ENCODE assay signal across 11 cellular contexts in genomic region chr14:22549304-22549962, GRCh38. TPM values are rescaled to one million over a fixed set of nuclear protein-coding genes. Genes with fewer than 3 reads are reported as not detected.
DNase-seq lines count a peak whose midpoint lies in the region; ATAC-seq, FAIRE-seq and TF ChIP-seq lines count a peak whose summit lies in the region.
"Had no signal": no experiment of that assay in that cellular context is flagged by ENCODE, and none has a peak within 500 bp of the region (broad histone marks: within the 10 kb centered on the region; RNA-seq: fewer than 3 reads in every experiment).

No MANE protein-coding gene starts in this region.

- H3K36me3 ChIP-seq in HepG2 (replicated peaks in 1 of 2; ENCODE audit: control insufficient read depth in 1 of 2, insufficient read depth in 2 of 2, low read length in 2 of 2) (no peaks in the 10 kb centered on the region), right lobe of liver (no peaks in the 10 kb centered on the region), mucosa of rectum (ENCODE audit: control insufficient read depth in 2 of 2, insufficient read depth in 2 of 2, low read length in 2 of 2) (no peaks in the 10 kb centered on the region), osteoblast (ENCODE audit: insufficient read depth, low read length) (no peaks in the 10 kb centered on the region)
- H3K36me3 ChIP-seq: BE2C, HAP-1 had no signal

- intact Hi-C loops in HepG2 (cut with micrococcal nuclease; ENCODE audit: unreplicated experiment) (no loop called here), right lobe of liver (cut with DNase I) (no loop called here)

- H3K4me2 ChIP-seq in HepG2 (ENCODE audit: low read depth, low read length) (no peak overlapping the region), osteoblast (ENCODE audit: insufficient read depth, low read length) (no peak overlapping the region)

- no peak for TF ChIP-seq POLR2A in HepG2 (IDR thresholded peaks at IDR 0.05; ENCODE audit: insufficient read depth in 1 of 2, low read depth in 2 of 2, low read length in 2 of 2)
- TF ChIP-seq POLR2A in right lobe of liver (IDR thresholded peaks at IDR 0.05): no peak
- no peak for TF ChIP-seq POLR2A in erythroblast (IDR thresholded peaks at IDR 0.05; ENCODE audit: low read length)

- 0 out of 2 replicates have a peak, but pooled peaks cover 8% of the 10 kb centered on the region for H3K4me1 ChIP-seq in HepG2 (ENCODE audit: insufficient read depth, low read length)
- H3K4me1 ChIP-seq in right lobe of liver: no peaks in the 10 kb centered on the region
- H3K4me1 ChIP-seq in mucosa of rectum (ENCODE audit: control insufficient read depth in 2 of 2, insufficient read depth in 2 of 2, low read length in 2 of 2): peaks cover 22 to 29% of the 10 kb centered on the region in 2 donors
- H3K4me1 ChIP-seq in osteoblast (ENCODE audit: insufficient read depth, low read length): peaks cover 22% of the 10 kb centered on the region
- H3K4me1 ChIP-seq: BE2C, HAP-1 had no signal

- in situ Hi-C loops in HepG2 (cut with HindIII; ENCODE audit: extremely low pct_ligation_motif_present, low pct_unique_long_range_greater_than_20kb): no loop called here

- H3K27ac ChIP-seq in HepG2 (ENCODE audit: extremely low read length, insufficient read depth, low read length) (no peak overlapping the region), right lobe of liver (no peak overlapping the region), mucosa of rectum (ENCODE audit: low read depth in 2 of 2, low read length in 2 of 2) (peak overlapping the region; percentile 35 to 68), osteoblast (ENCODE audit: low read depth, low read length) (no peak overlapping the region)

- H4K20me1 ChIP-seq in HepG2 (ENCODE audit: insufficient read depth, low read length) (no peaks in the 10 kb centered on the region), osteoblast (ENCODE audit: insufficient read depth, low read length) (no peaks in the 10 kb centered on the region)

- DNase-seq in HepG2 (ENCODE audit: low spot score) (no peak), right lobe of liver (no peak), osteoblast (ENCODE audit: insufficient read length, low spot score, missing footprints) (no peak), erythroblast (lab: John Stamatoyannopoulos, UW) (no peak)
- peak; percentile 64 for DNase-seq in activated CD8-positive, alpha-beta memory T cell treated with anti-CD3 and anti-CD28 coated beads, Interleukin-2, amount 50 U/mL, for 48 hours
- DNase-seq: BE2C, RPMI8226 had no signal

- H3K9ac ChIP-seq in HepG2 (ENCODE audit: insufficient read depth, low read depth, low read length): no peak overlapping the region
- peak overlapping the region in 1 of 2 donors; percentile 38 for H3K9ac ChIP-seq in mucosa of rectum (ENCODE audit: low read depth in 1 of 2, low read length in 2 of 2)

- CTCF ChIA-PET in HepG2 (lab: Yijun Ruan, JAX; ENCODE audit: low intra/inter-chr PET ratio, low total read pairs): no interaction called here

- H2AFZ ChIP-seq in HepG2 (ENCODE audit: low read length) (no peak overlapping the region), osteoblast (ENCODE audit: low read length) (no peak overlapping the region)

- no peak overlapping the region for H3K4me3 ChIP-seq in HepG2 (replicated peaks in 1 of 3; ENCODE audit: insufficient read depth in 1 of 3, low read depth in 2 of 3, low read length in 3 of 3)
- H3K4me3 ChIP-seq in right lobe of liver: no peak overlapping the region
- no peak overlapping the region for H3K4me3 ChIP-seq in mucosa of rectum (ENCODE audit: low read length in 2 of 2)
- H3K4me3 ChIP-seq in osteoblast (ENCODE audit: insufficient read depth, low read length): no peak overlapping the region
- H3K4me3 ChIP-seq: HAP-1 had no signal

- FAIRE-seq in HepG2 (lab: Jason Lieb, UNC): no peak

- no TSS peak for BruUV-seq in HepG2 (replicated peaks; lab: Mats Ljungman, UMichigan)

- WGBS in HepG2 (ENCODE audit: low lambda C conversion rate): 28% methylated on average over 7 of the region's 7 CpGs
- whole genome bisulfite sequencing in right lobe of liver (ENCODE audit: insufficient coverage, low coverage, low lambda C conversion rate, missing lambda C conversion rate): 82% methylated on average over 5 of the region's 7 CpGs

- TF ChIP-seq RAD21 in HepG2 (CRISPR knock-in tag; IDR thresholded peaks at IDR 0.05): no peak

- ATAC-seq in HepG2 (peak; percentile 39), right lobe of liver (no peak), GM19463 (IDR thresholded peaks at IDR 0.05; ENCODE audit: unreplicated experiment) (no peak), GM21737 (IDR thresholded peaks at IDR 0.05; ENCODE audit: unreplicated experiment) (no peak)

- H3K79me2 ChIP-seq in HepG2 (ENCODE audit: insufficient read depth, low read length) (no peaks in the 10 kb centered on the region), osteoblast (ENCODE audit: insufficient read depth, low read length) (no peaks in the 10 kb centered on the region)

- POLR2A ChIA-PET in HepG2 (lab: Yijun Ruan, JAX): no interaction called here

- peaks cover 5 to 75% of the 10 kb centered on the region in 2 experiments; a peak in 3 of 5 replicates for H3K27me3 ChIP-seq in HepG2 (ENCODE audit: control insufficient read depth in 1 of 2, insufficient read depth in 2 of 2, low read length in 2 of 2)
- no peaks in the 10 kb centered on the region for H3K27me3 ChIP-seq in right lobe of liver
- H3K27me3 ChIP-seq in mucosa of rectum (ENCODE audit: control insufficient read depth in 2 of 2, insufficient read depth in 2 of 2, low read length in 2 of 2): no peaks in the 10 kb centered on the region
- H3K27me3 ChIP-seq in osteoblast (ENCODE audit: insufficient read depth, low read length): no peaks in the 10 kb centered on the region
- H3K27me3 ChIP-seq: BE2C had no signal

- TF ChIP-seq EP300 in HepG2 (IDR thresholded peaks at IDR 0.05; ENCODE audit: low read depth in 2 of 2, low read length in 2 of 2) (no peak), HepG2 (CRISPR knock-in tag; IDR thresholded peaks at IDR 0.05; ENCODE audit: borderline replicate concordance) (no peak)

- TF ChIP-seq CTCF in HepG2 (CRISPR knock-in tag; IDR thresholded peaks at IDR 0.05): no peak
- TF ChIP-seq CTCF in right lobe of liver (IDR thresholded peaks at IDR 0.05): no peak
- no peak for TF ChIP-seq CTCF in osteoblast (IDR thresholded peaks at IDR 0.05; ENCODE audit: extremely low read depth, low read depth, low read length)

- H3K9me3 ChIP-seq in HepG2 (ENCODE audit: low read length) (no peaks in the 10 kb centered on the region), right lobe of liver (no peaks in the 10 kb centered on the region), mucosa of rectum (ENCODE audit: control insufficient read depth in 2 of 2, low read length in 2 of 2) (no peaks in the 10 kb centered on the region), osteoblast (ENCODE audit: low read depth, low read length) (no peaks in the 10 kb centered on the region)
- H3K9me3 ChIP-seq: BE2C, HAP-1 had no signal

RNA-seq across cellular contexts. Expression of gene DAD1, which starts 39.6 kb away (rescaled TPM):
- total RNA-seq in HepG2 (2016; rRNA removed; fragmentation: Illumina TruSeq; extraction: Trizol) (385 and 558 TPM in 2 replicates), right lobe of liver (100 to 1,000 TPM; 107 to 249 (median 133) TPM), osteoblast (213 and 272 TPM in 2 replicates)
- 148 and 149 TPM in 2 replicates for total RNA-seq in HepG2 (2016; cell fraction: cytosol; rRNA removed; fragmentation: Illumina TruSeq; extraction: Trizol; ENCODE audit: low read depth)
- 449 and 577 TPM in 2 replicates for total RNA-seq in HepG2 (2016; cell fraction: insoluble cytoplasmic fraction; rRNA removed; fragmentation: Illumina TruSeq; extraction: Trizol)
- total RNA-seq in HepG2 (2016; cell fraction: membrane; rRNA removed; fragmentation: Illumina TruSeq; extraction: Trizol): 133 and 150 TPM in 2 replicates
- 382 and 439 TPM in 2 replicates for total RNA-seq in HepG2 (2016; cell fraction: nucleus; rRNA removed; fragmentation: Illumina TruSeq; extraction: Trizol)
- polyA plus RNA-seq in HepG2 (2011; rRNA removed): 508 and 626 TPM in 2 replicates
- polyA plus RNA-seq in HepG2 (2011; cell fraction: cytosol; rRNA removed): 1,110 and 1,232 TPM in 2 replicates
- 187 and 222 TPM in 2 replicates for polyA plus RNA-seq in HepG2 (2011; cell fraction: nucleus; rRNA removed)
- polyA plus RNA-seq in HepG2 (2012): 327 and 493 TPM in 2 replicates
- polyA plus RNA-seq in HepG2 (2016; cell fraction: cytosol; fragmentation: Illumina TruSeq; extraction: Trizol; ENCODE audit: low read depth): 141 and 152 TPM in 2 replicates
- 395 and 434 TPM in 2 replicates for polyA plus RNA-seq in HepG2 (2016; cell fraction: insoluble cytoplasmic fraction; fragmentation: Illumina TruSeq; extraction: Trizol; ENCODE audit: low read depth)
- 122 and 125 TPM in 2 replicates for polyA plus RNA-seq in HepG2 (2016; cell fraction: membrane; fragmentation: Illumina TruSeq; extraction: Trizol; ENCODE audit: low read depth)
- 602 and 624 TPM in 2 replicates for polyA plus RNA-seq in HepG2 (2016; cell fraction: nucleus; fragmentation: Illumina TruSeq; extraction: Trizol; ENCODE audit: insufficient read depth, low read depth)
- polyA minus RNA-seq in HepG2 (2011; rRNA and poly(A)+ RNA removed; ENCODE audit: low replicate concordance): 261 and 460 TPM in 2 replicates
- 132 TPM in 2 replicates for polyA minus RNA-seq in HepG2 (2011; cell fraction: cytosol; rRNA and poly(A)+ RNA removed)
- polyA minus RNA-seq in HepG2 (2011; cell fraction: nucleus; rRNA and poly(A)+ RNA removed): 79.2 and 94.7 TPM in 2 replicates

RNA-seq across cellular contexts. Expression of gene ABHD4, which starts 48.7 kb away (rescaled TPM):
- total RNA-seq in HepG2 (2016; rRNA removed; fragmentation: Illumina TruSeq; extraction: Trizol): 16.1 and 22.8 TPM in 2 replicates
- total RNA-seq in HepG2 (2016; cell fraction: cytosol; rRNA removed; fragmentation: Illumina TruSeq; extraction: Trizol; ENCODE audit: low read depth): 1.9 and 2.6 TPM in 2 replicates
- total RNA-seq in HepG2 (2016; cell fraction: insoluble cytoplasmic fraction; rRNA removed; fragmentation: Illumina TruSeq; extraction: Trizol): 13.5 and 23.6 TPM in 2 replicates
- total RNA-seq in HepG2 (2016; cell fraction: membrane; rRNA removed; fragmentation: Illumina TruSeq; extraction: Trizol): 5.5 and 6.1 TPM in 2 replicates
- total RNA-seq in HepG2 (2016; cell fraction: nucleus; rRNA removed; fragmentation: Illumina TruSeq; extraction: Trizol): 15.3 and 18.4 TPM in 2 replicates
- 47.5 and 48.1 TPM in 2 replicates for polyA plus RNA-seq in HepG2 (2011; rRNA removed)
- 40.5 and 42.2 TPM in 2 replicates for polyA plus RNA-seq in HepG2 (2011; cell fraction: cytosol; rRNA removed)
- polyA plus RNA-seq in HepG2 (2011; cell fraction: nucleus; rRNA removed): 28.4 and 31.8 TPM in 2 replicates
- 28.4 and 31.9 TPM in 2 replicates for polyA plus RNA-seq in HepG2 (2012)
- polyA plus RNA-seq in HepG2 (2016; cell fraction: cytosol; fragmentation: Illumina TruSeq; extraction: Trizol; ENCODE audit: low read depth): 4.3 and 5.4 TPM in 2 replicates
- polyA plus RNA-seq in HepG2 (2016; cell fraction: insoluble cytoplasmic fraction; fragmentation: Illumina TruSeq; extraction: Trizol; ENCODE audit: low read depth): 31.7 and 36.0 TPM in 2 replicates
- polyA plus RNA-seq in HepG2 (2016; cell fraction: membrane; fragmentation: Illumina TruSeq; extraction: Trizol; ENCODE audit: low read depth): 10.4 and 12.8 TPM in 2 replicates
- polyA plus RNA-seq in HepG2 (2016; cell fraction: nucleus; fragmentation: Illumina TruSeq; extraction: Trizol; ENCODE audit: insufficient read depth, low read depth): 27.4 and 28.0 TPM in 2 replicates
- polyA minus RNA-seq in HepG2 (2011; rRNA and poly(A)+ RNA removed; ENCODE audit: low replicate concordance): 45.6 and 63.5 TPM in 2 replicates
- polyA minus RNA-seq in HepG2 (2011; cell fraction: cytosol; rRNA and poly(A)+ RNA removed): 14.6 and 19.0 TPM in 2 replicates
- 26.9 and 36.6 TPM in 2 replicates for polyA minus RNA-seq in HepG2 (2011; cell fraction: nucleus; rRNA and poly(A)+ RNA removed)
- total RNA-seq in right lobe of liver: 10 to 100 TPM; 12.7 to 38.1 (median 18.5) TPM
- total RNA-seq in osteoblast: 52.1 and 54.2 TPM in 2 replicates

Comparison
In these comparisons a context has a peak if more than half of its experiments do, and no peak if none do; other contexts are left out.
1. H3K27ac ChIP-seq: peak in mucosa of rectum (2 of 2); none in HepG2 (single experiment), right lobe of liver (0 of 3) and osteoblast (single experiment).